Comparison of ENCODE assay signal across 1 cellular context in genomic region chr6:157853018-157853805, GRCh38.
TF ChIP-seq lines count a peak whose summit lies in the region.

No MANE protein-coding gene starts in this region.

TF ChIP-seq in HepG2, 621 proteins besides CTCF, POLR2A, EP300 and RAD21:
- TF ChIP-seq ZFP1 (CRISPR knock-in tag; IDR thresholded peaks at IDR 0.05): peak; percentile 95; the same call in 1 of the 2 replicates
- no peak for TF ChIP-seq ZNF335 (CRISPR knock-in tag; IDR thresholded peaks at IDR 0.05)
- no peak for TF ChIP-seq PHF20 (CRISPR knock-in tag; IDR thresholded peaks at IDR 0.05)
